Comparison of ENCODE assay signal across 9 cellular contexts in genomic region chr10:93386496-93387369, GRCh38.
DNase-seq lines count a peak whose midpoint lies in the region; ATAC-seq and TF ChIP-seq lines count a peak whose summit lies in the region.
"Had no signal": no experiment of that assay in that cellular context is flagged by ENCODE, and none has a peak within 500 bp of the region (broad histone marks: within the 10 kb centered on the region; RNA-seq: fewer than 3 reads in every experiment).

No MANE protein-coding gene starts in this region.

- H3K36me3 ChIP-seq in Peyer's patch (peaks cover 0 to 11% (median 0%) of the 10 kb centered on the region in 3 donors), rectal smooth muscle tissue (ENCODE audit: control insufficient read depth, insufficient read depth, low read length) (peaks cover 15% of the 10 kb centered on the region), SJCRH30 (no peaks in the 10 kb centered on the region)

- DNase-seq in GM10248 (ENCODE audit: extremely low spot score) (peak; percentile 21), Peyer's patch (no peak), fibroblast of gingiva (ENCODE audit: low read depth) (peak; percentile 69), SJCRH30 (no peak), NCI-H526 (lab: John Stamatoyannopoulos, UW) (no peak), NCI-H748 treated with DMSO at 0.1 percent for 48 hours (lab: John Stamatoyannopoulos, UW) (no peak)
- DNase-seq: effector memory CD4-positive, alpha-beta T cell had no signal

- H3K9me3 ChIP-seq in Peyer's patch (no peaks in the 10 kb centered on the region), SJCRH30 (replicated peaks) (no peaks in the 10 kb centered on the region)

- H3K27me3 ChIP-seq in Peyer's patch, result no peaks in the 10 kb centered on the region
- H3K27me3 ChIP-seq in rectal smooth muscle tissue (ENCODE audit: control insufficient read depth, insufficient read depth, low read length), result no peaks in the 10 kb centered on the region
- H3K27me3 ChIP-seq in SJCRH30, result no peaks in the 10 kb centered on the region

- H3K4me1 ChIP-seq in Peyer's patch (no peaks in the 10 kb centered on the region), rectal smooth muscle tissue (ENCODE audit: control insufficient read depth, insufficient read depth, low read length) (peaks cover 7% of the 10 kb centered on the region), SJCRH30 (peaks cover 18% of the 10 kb centered on the region)

- H3K9ac ChIP-seq in rectal smooth muscle tissue (ENCODE audit: low read length), result no peak overlapping the region

- POLR2A ChIA-PET in GM10248 (lab: Yijun Ruan, JAX), result no interaction called here

- H3K27ac ChIP-seq in Peyer's patch (peak overlapping the region; percentile 40 to 57 (median 44)), rectal smooth muscle tissue (ENCODE audit: low read depth, low read length) (peak overlapping the region; percentile 59), SJCRH30 (no peak overlapping the region)

- H3K4me3 ChIP-seq in Peyer's patch (peak overlapping the region in 1 of 4 donors; percentile 2), rectal smooth muscle tissue (ENCODE audit: low read length) (no peak overlapping the region), SJCRH30 (no peak overlapping the region)

- TF ChIP-seq POLR2A in Peyer's patch (IDR thresholded peaks at IDR 0.05), result no peak

- ATAC-seq in HG03039 (IDR thresholded peaks at IDR 0.05; ENCODE audit: unreplicated experiment), result no peak

- CTCF ChIA-PET in GM10248 (lab: Yijun Ruan, JAX), result interaction anchor here (1.3 to 3.8 kb wide), 6 partner anchors 10 to 168 kb away, joined by 3 to 33 read pairs (median 5); partner anchors contain the start of gene MYOF

- no peak for TF ChIP-seq CTCF in GM10248 (IDR thresholded peaks at IDR 0.05; ENCODE audit: control extremely low read depth, extremely low read depth, low read depth, missing control alignments)
- peak in 1 of 6 experiments; percentile 14 for TF ChIP-seq CTCF in Peyer's patch (IDR thresholded peaks at IDR 0.05)

Comparison
In these comparisons a context has a peak if more than half of its experiments do, and no peak if none do; other contexts are left out.
1. DNase-seq: peak in GM10248 (single experiment) and fibroblast of gingiva (single experiment); none in Peyer's patch (0 of 3), SJCRH30 (0 of 2), NCI-H526 (0 of 2) and NCI-H748 treated with DMSO at 0.1 percent for 48 hours (single experiment).